In genomic region chr7:50798126-50798525, GRCh38 we compare ENCODE assay signal across 19 cellular contexts. TPM values are rescaled to one million over a fixed set of nuclear protein-coding genes. Genes with fewer than 3 reads are reported as not detected.
DNase-seq lines count a peak whose midpoint lies in the region; ATAC-seq, FAIRE-seq and TF ChIP-seq lines count a peak whose summit lies in the region.
"Had no signal": no experiment of that assay in that cellular context is flagged by ENCODE, and none has a peak within 500 bp of the region (broad histone marks: within the 10 kb centered on the region; RNA-seq: fewer than 3 reads in every experiment).

No MANE protein-coding gene starts in this region.

- no peaks in the 10 kb centered on the region for H3K4me1 ChIP-seq in right atrium auricular region
- peaks cover 2% of the 10 kb centered on the region for H3K4me1 ChIP-seq in right cardiac atrium (ENCODE audit: control insufficient read depth, insufficient read depth, low read length)
- H3K4me1 ChIP-seq in foreskin keratinocyte: no peaks in the 10 kb centered on the region
- H3K4me1 ChIP-seq in mammary epithelial cell (ENCODE audit: insufficient read depth, low read length): no peaks in the 10 kb centered on the region

- in situ Hi-C loops in mammary epithelial cell (cut with MboI; ENCODE audit: low sequenced_read_pairs in 2 of 2): no loop called here

- TF ChIP-seq CTCF in right atrium auricular region (IDR thresholded peaks at IDR 0.05): no peak
- TF ChIP-seq CTCF in bronchial epithelial cell (IDR thresholded peaks at IDR 0.05; ENCODE audit: insufficient read depth, low read length, severe bottlenecking): no peak
- no peak for TF ChIP-seq CTCF in foreskin keratinocyte (conservative IDR thresholded peaks at IDR 0.05)
- no peak for TF ChIP-seq CTCF in mammary epithelial cell (conservative IDR thresholded peaks at IDR 0.05 in 1 of 2, IDR thresholded peaks at IDR 0.05 in 1 of 2; ENCODE audit: extremely low read depth in 1 of 2, insufficient read depth in 1 of 2, low read depth in 1 of 2, low read length in 2 of 2)

- 98% methylated on average over 2 of the region's 2 CpGs for whole genome bisulfite sequencing in right cardiac atrium
- WGBS in mammary epithelial cell (ENCODE audit: low coverage, missing lambda C conversion rate): 91% methylated on average over 2 of the region's 2 CpGs

- H2AFZ ChIP-seq in mammary epithelial cell (ENCODE audit: low read depth, low read length): no peak overlapping the region
- H2AFZ ChIP-seq: GM23338 had no signal

- no peaks in the 10 kb centered on the region for H3K9me3 ChIP-seq in right atrium auricular region
- H3K9me3 ChIP-seq in right cardiac atrium (ENCODE audit: control insufficient read depth, low read length): no peaks in the 10 kb centered on the region
- H3K9me3 ChIP-seq in mammary epithelial cell (replicated peaks; ENCODE audit: insufficient read depth, low read length): no peaks in the 10 kb centered on the region

- H3K79me2 ChIP-seq in mammary epithelial cell (ENCODE audit: insufficient read depth, low read length): no peaks in the 10 kb centered on the region

- H3K4me3 ChIP-seq in right atrium auricular region (no peak overlapping the region), right cardiac atrium (ENCODE audit: low read length) (no peak overlapping the region), bronchial epithelial cell (ENCODE audit: low read depth, low read length) (no peak overlapping the region), mammary epithelial cell (replicated peaks in 1 of 3; ENCODE audit: insufficient read depth in 1 of 3, low read depth in 2 of 3, low read length in 3 of 3) (no peak overlapping the region)
- H3K4me3 ChIP-seq: BLaER1, GM23338 had no signal

- ATAC-seq in right cardiac atrium (no peak), foreskin keratinocyte (peak; percentile 23), HG03342 (IDR thresholded peaks at IDR 0.05; ENCODE audit: unreplicated experiment) (no peak)
- ATAC-seq: GM23338, HepG2 had no signal

- no peak overlapping the region for H3K4me2 ChIP-seq in mammary epithelial cell (ENCODE audit: insufficient read depth, low read depth, low read length)
- H3K4me2 ChIP-seq: BLaER1, GM23338 had no signal

- intact Hi-C loops in right cardiac atrium (cut with DNase I) (loop anchor here in 3 of 4 donors (10.0 kb wide), 2 partner anchors 267 to 327 kb away; no protein-coding TSS in a partner anchor), mammary epithelial cell (cut with micrococcal nuclease) (loop anchor here (10.0 kb wide), 1 partner anchor 333 kb away; no protein-coding TSS in a partner anchor)

- dilution Hi-C loops in mammary epithelial cell (cut with HindIII; ENCODE audit: low sequenced_read_pairs): no loop called here

- H3K9ac ChIP-seq in mammary epithelial cell (ENCODE audit: insufficient read depth, low read length): no peak overlapping the region
- H3K9ac ChIP-seq: BLaER1 had no signal

- H3K36me3 ChIP-seq in right atrium auricular region (no peaks in the 10 kb centered on the region), bronchial epithelial cell (ENCODE audit: control insufficient read depth, insufficient read depth, low read length) (no peaks in the 10 kb centered on the region), mammary epithelial cell (ENCODE audit: insufficient read depth, low read length) (no peaks in the 10 kb centered on the region)
- H3K36me3 ChIP-seq: BLaER1 had no signal

- no TSS peak for BruUV-seq in mammary epithelial cell (replicated peaks; lab: Mats Ljungman, UMichigan)

- CTCF ChIA-PET in mammary epithelial cell (lab: Charles Lee; ENCODE audit: low non-redundant PET): no interaction called here

- H4K20me1 ChIP-seq in mammary epithelial cell (ENCODE audit: insufficient read depth, low read length): no peaks in the 10 kb centered on the region
- H4K20me1 ChIP-seq: BLaER1 had no signal

- peak; percentile 16 for DNase-seq in right atrium auricular region (ENCODE audit: low spot score)
- no peak for DNase-seq in right cardiac atrium
- peak; percentile 50 for DNase-seq in bronchial epithelial cell (ENCODE audit: low read depth)
- DNase-seq in foreskin keratinocyte: no peak
- no peak for DNase-seq in central memory CD4-positive, alpha-beta T cell
- no peak for DNase-seq in mammary epithelial cell
- DNase-seq: CD4-positive, alpha-beta memory T cell; DMS153; DMS79; GDM1; HCEC 1CT had no signal

- no peak overlapping the region for H3K27ac ChIP-seq in right atrium auricular region
- H3K27ac ChIP-seq in right cardiac atrium (ENCODE audit: low read length): no peak overlapping the region
- H3K27ac ChIP-seq in foreskin keratinocyte: no peak overlapping the region
- no peak overlapping the region for H3K27ac ChIP-seq in mammary epithelial cell (ENCODE audit: insufficient read depth, low read depth, low read length)
- H3K27ac ChIP-seq: 22Rv1, BLaER1 had no signal

- H3K27me3 ChIP-seq in right atrium auricular region (no peaks in the 10 kb centered on the region), right cardiac atrium (ENCODE audit: control insufficient read depth, insufficient read depth) (no peaks in the 10 kb centered on the region), bronchial epithelial cell (ENCODE audit: control insufficient read depth, insufficient read depth, low read length) (peaks cover 1% of the 10 kb centered on the region), foreskin keratinocyte (peaks cover 54% of the 10 kb centered on the region), mammary epithelial cell (ENCODE audit: insufficient read depth, low read length) (peaks cover 21% of the 10 kb centered on the region)

- FAIRE-seq in bronchial epithelial cell (lab: Jason Lieb, UNC): no peak
- FAIRE-seq: GM12892, GM18507, H54, HepG2 had no signal

RNA-seq across cellular contexts. Expression of gene GRB10, which starts 15.4 kb away (rescaled TPM):
- total RNA-seq in right atrium auricular region (10 to 100 TPM; 36.5 to 39.0 TPM), right cardiac atrium (10 to 100 TPM; 52.0 to 86.0 (median 63.9) TPM), bronchial epithelial cell (65.9 and 67.7 TPM in 2 replicates), foreskin keratinocyte (13.4 and 22.6 TPM in 2 replicates), mammary epithelial cell (10 to 100 TPM; 28.4 to 48.7 TPM)
- polyA plus RNA-seq in right cardiac atrium (35.2 TPM), foreskin keratinocyte (6.5 and 10.7 TPM in 2 replicates), mammary epithelial cell (3.3 TPM)
- 10.9 TPM for polyA minus RNA-seq in mammary epithelial cell

Comparison
In these comparisons a context has a peak if more than half of its experiments do, and no peak if none do; other contexts are left out.
1. DNase-seq: peak in right atrium auricular region (single experiment) and bronchial epithelial cell (single experiment); none in right cardiac atrium (0 of 3), foreskin keratinocyte (0 of 2), central memory CD4-positive, alpha-beta T cell (single experiment) and mammary epithelial cell (single experiment).